10 cellular contexts compared by ENCODE assay signal in genomic region chr13:60617863-60618733, GRCh38.
DNase-seq lines count a peak whose midpoint lies in the region; ATAC-seq and TF ChIP-seq lines count a peak whose summit lies in the region.
"Had no signal": no experiment of that assay in that cellular context is flagged by ENCODE, and none has a peak within 500 bp of the region (broad histone marks: within the 10 kb centered on the region; RNA-seq: fewer than 3 reads in every experiment).

No MANE protein-coding gene starts in this region.

- H3K27ac ChIP-seq in neural progenitor cell (no peak overlapping the region), gastroesophageal sphincter (no peak overlapping the region)

- no peaks in the 10 kb centered on the region for H3K27me3 ChIP-seq in neural progenitor cell
- H3K27me3 ChIP-seq in gastroesophageal sphincter = no peaks in the 10 kb centered on the region

- H3K4me3 Mint-ChIP-seq in endothelial cell (ENCODE audit: unreplicated experiment) = no peak overlapping the region
- no peak overlapping the region for H3K4me3 Mint-ChIP-seq in neural progenitor cell
- no peak overlapping the region for H3K4me3 Mint-ChIP-seq in CD14-positive monocyte
- H3K4me3 Mint-ChIP-seq: activated CD4-positive, alpha-beta memory T cell treated with anti-CD3 and anti-CD28 coated beads for 36 hours; naive B cell had no signal

- 80 to 100% methylated on average over 1 of the region's 5 CpGs for WGBS in gastroesophageal sphincter (ENCODE audit: low coverage in 1 of 2), 2 donors

- H3K4me1 ChIP-seq in neural progenitor cell = no peaks in the 10 kb centered on the region
- H3K4me1 ChIP-seq in gastroesophageal sphincter = no peaks in the 10 kb centered on the region

- H3K79me2 ChIP-seq in neural progenitor cell (ENCODE audit: low read depth) = no peaks in the 10 kb centered on the region

- H3K9ac ChIP-seq in neural progenitor cell = no peak overlapping the region

- H3K36me3 Mint-ChIP-seq in endothelial cell (ENCODE audit: low read depth, unreplicated experiment) = no peaks in the 10 kb centered on the region
- no peaks in the 10 kb centered on the region for H3K36me3 Mint-ChIP-seq in neural progenitor cell
- no peaks in the 10 kb centered on the region for H3K36me3 Mint-ChIP-seq in CD14-positive monocyte
- H3K36me3 Mint-ChIP-seq: activated CD4-positive, alpha-beta memory T cell treated with anti-CD3 and anti-CD28 coated beads for 36 hours; naive B cell had no signal

- ATAC-seq in gastroesophageal sphincter = no peak

- H3K9me3 ChIP-seq in neural progenitor cell (ENCODE audit: low read depth) = no peaks in the 10 kb centered on the region
- no peaks in the 10 kb centered on the region for H3K9me3 ChIP-seq in gastroesophageal sphincter

- no peak overlapping the region for H3K27ac Mint-ChIP-seq in endothelial cell (ENCODE audit: unreplicated experiment)
- no peak overlapping the region for H3K27ac Mint-ChIP-seq in neural progenitor cell
- no peak overlapping the region for H3K27ac Mint-ChIP-seq in CD14-positive monocyte
- H3K27ac Mint-ChIP-seq: activated CD4-positive, alpha-beta memory T cell treated with anti-CD3 and anti-CD28 coated beads for 36 hours; naive B cell had no signal

- DNase-seq in ELR (ENCODE audit: low read depth) (peak; percentile 50), NCI-H69 (lab: John Stamatoyannopoulos, UW) (peak; percentile 49), endothelial cell (ENCODE audit: low spot score) (peak; percentile 14), neural progenitor cell (ENCODE audit: low spot score) (peak; percentile 51), NCI-H2227 (lab: John Stamatoyannopoulos, UW; ENCODE audit: unreplicated experiment) (no peak), CD14-positive monocyte (ENCODE audit: low spot score) (no peak), SHP77 treated with DMSO at 0.1 percent for 48 hours (lab: John Stamatoyannopoulos, UW) (no peak)
- DNase-seq: activated CD4-positive, alpha-beta memory T cell treated with anti-CD3 and anti-CD28 coated beads for 36 hours; naive B cell had no signal

- intact Hi-C loops in CD14-positive monocyte (cut with micrococcal nuclease) = no loop called here

- no peak overlapping the region for H3K4me2 ChIP-seq in neural progenitor cell

- TF ChIP-seq EP300 in gastroesophageal sphincter (IDR thresholded peaks at IDR 0.05) = no peak

- H3K4me1 Mint-ChIP-seq in endothelial cell (ENCODE audit: unreplicated experiment) (no peaks in the 10 kb centered on the region), neural progenitor cell (peaks cover 4% of the 10 kb centered on the region), CD14-positive monocyte (no peaks in the 10 kb centered on the region)
- H3K4me1 Mint-ChIP-seq: naive B cell had no signal

- H3K27me3 Mint-ChIP-seq in endothelial cell (ENCODE audit: unreplicated experiment) (peaks cover 2% of the 10 kb centered on the region), neural progenitor cell (ENCODE audit: insufficient read depth, low read depth) (peaks cover 8% of the 10 kb centered on the region), CD14-positive monocyte (ENCODE audit: low read depth in 3 of 3) (peaks cover 2 to 4% (median 3%) of the 10 kb centered on the region in 3 donors)
- H3K27me3 Mint-ChIP-seq: activated CD4-positive, alpha-beta memory T cell treated with anti-CD3 and anti-CD28 coated beads for 36 hours had no signal

- H4K20me1 ChIP-seq in neural progenitor cell (ENCODE audit: low read depth) = no peaks in the 10 kb centered on the region

- H3F3A ChIP-seq in neural progenitor cell (ENCODE audit: low read depth) = no peaks in the 10 kb centered on the region

- H2AFZ ChIP-seq in neural progenitor cell (replicated peaks) = peak overlapping the region; percentile 68

- TF ChIP-seq POLR2A in gastroesophageal sphincter (IDR thresholded peaks at IDR 0.05) = no peak

- no peaks in the 10 kb centered on the region for H3K9me3 Mint-ChIP-seq in endothelial cell (ENCODE audit: unreplicated experiment)
- peaks cover 4% of the 10 kb centered on the region for H3K9me3 Mint-ChIP-seq in neural progenitor cell
- H3K9me3 Mint-ChIP-seq in CD14-positive monocyte = peaks cover 0 to 6% (median 3%) of the 10 kb centered on the region in 7 donors
- H3K9me3 Mint-ChIP-seq: activated CD4-positive, alpha-beta memory T cell treated with anti-CD3 and anti-CD28 coated beads for 36 hours had no signal

- no peak overlapping the region for H3K4me3 ChIP-seq in neural progenitor cell
- no peak overlapping the region for H3K4me3 ChIP-seq in gastroesophageal sphincter

- TF ChIP-seq CTCF in endothelial cell (IDR thresholded peaks at IDR 0.05; ENCODE audit: unreplicated experiment) (no peak), neural progenitor cell (IDR thresholded peaks at IDR 0.05) (peak; percentile 55), CD14-positive monocyte (IDR thresholded peaks at IDR 0.05) (no peak), gastroesophageal sphincter (IDR thresholded peaks at IDR 0.05) (no peak)

- H3K36me3 ChIP-seq in neural progenitor cell (no peaks in the 10 kb centered on the region), gastroesophageal sphincter (no peaks in the 10 kb centered on the region)

Comparison
In these comparisons a context has a peak if more than half of its experiments do, and no peak if none do; other contexts are left out.
1. DNase-seq: peak in ELR (single experiment), NCI-H69 (single experiment), endothelial cell (single experiment) and neural progenitor cell (single experiment); none in NCI-H2227 (single experiment), CD14-positive monocyte (single experiment) and SHP77 treated with DMSO at 0.1 percent for 48 hours (single experiment).